24 cellular contexts compared by ENCODE assay signal in genomic region chr7:42407311-42407710, GRCh38.
"Had no signal": no experiment of that assay in that cellular context is flagged by ENCODE, and none has a peak within 500 bp of the region (broad histone marks: within the 10 kb centered on the region; RNA-seq: fewer than 3 reads in every experiment).

No MANE protein-coding gene starts in this region.

- H3K36me3 ChIP-seq: esophagus muscularis mucosa, gastrocnemius medialis, left lung, ovary, spleen, tibial artery, upper lobe of left lung had no signal

- H3K4me1 Mint-ChIP-seq: naive thymus-derived CD8-positive, alpha-beta T cell; stimulated activated memory B cell treated with anti-CD40 and anti-IgM and Interleukin-4, amounts not matched to agents 10 μg/mL and 1 μg/mL and 100 μg/mL, for 72 hours had no signal

- H3K27me3 Mint-ChIP-seq: stimulated activated memory B cell treated with anti-CD40 and anti-IgM and Interleukin-4, amounts not matched to agents 10 μg/mL and 1 μg/mL and 100 μg/mL, for 72 hours had no signal

- ATAC-seq: gastrocnemius medialis; left cardiac atrium; left lung; naive thymus-derived CD8-positive, alpha-beta T cell; stimulated activated memory B cell treated with anti-CD40 and anti-IgM and Interleukin-4, amounts not matched to agents 10 μg/mL and 1 μg/mL and 100 μg/mL, for 72 hours; stimulated activated naive CD8-positive, alpha-beta T cell treated with anti-CD3 and anti-CD28 coated beads, Interleukin-15, Interleukin-2, amounts not matched to agents 100 U/mL and 50 U/mL, for 24 hours had no signal

- H3K27me3 ChIP-seq: esophagus muscularis mucosa, gastrocnemius medialis, left lung, ovary, spleen, testis, tibial artery, upper lobe of left lung had no signal

- H3K27ac ChIP-seq: coronary artery, esophagus muscularis mucosa, gastrocnemius medialis, left lung, ovary, skin epidermis, spleen, testis, tibial artery, upper lobe of left lung had no signal

- FAIRE-seq: endothelial cell of umbilical vein, urothelium cell line had no signal

- H3K9me3 Mint-ChIP-seq: stimulated activated memory B cell treated with anti-CD40 and anti-IgM and Interleukin-4, amounts not matched to agents 10 μg/mL and 1 μg/mL and 100 μg/mL, for 72 hours had no signal

- H3K9me3 ChIP-seq: esophagus muscularis mucosa, gastrocnemius medialis, left lung, ovary, spleen, testis, tibial artery, upper lobe of left lung had no signal

- H3K27ac Mint-ChIP-seq: naive thymus-derived CD8-positive, alpha-beta T cell; stimulated activated memory B cell treated with anti-CD40 and anti-IgM and Interleukin-4, amounts not matched to agents 10 μg/mL and 1 μg/mL and 100 μg/mL, for 72 hours had no signal

- H3K4me3 ChIP-seq: coronary artery, esophagus muscularis mucosa, gastrocnemius medialis, left lung, ovary, skin epidermis, spleen, tibial artery, upper lobe of left lung had no signal

- H3K36me3 Mint-ChIP-seq: naive thymus-derived CD8-positive, alpha-beta T cell; stimulated activated memory B cell treated with anti-CD40 and anti-IgM and Interleukin-4, amounts not matched to agents 10 μg/mL and 1 μg/mL and 100 μg/mL, for 72 hours had no signal

- H3K4me3 Mint-ChIP-seq: naive thymus-derived CD8-positive, alpha-beta T cell; nephron progenitor cell; stimulated activated memory B cell treated with anti-CD40 and anti-IgM and Interleukin-4, amounts not matched to agents 10 μg/mL and 1 μg/mL and 100 μg/mL, for 72 hours had no signal

- DNase-seq: dermis blood vessel endothelial cell; effector memory CD4-positive, alpha-beta T cell; gastrocnemius medialis; head of caudate nucleus; left cardiac atrium; left lung; naive thymus-derived CD8-positive, alpha-beta T cell; occipital lobe; ovary; retina; spleen; stimulated activated CD4-positive, alpha-beta T cell treated with anti-CD3 and anti-CD28 coated beads, Interleukin-4, amount 100 ng/mL, for 4 hours; stimulated activated naive CD8-positive, alpha-beta T cell treated with anti-CD3 and anti-CD28 coated beads, Interleukin-15, Interleukin-2, amounts not matched to agents 100 U/mL and 50 U/mL, for 24 hours; substantia nigra; testis; tibial artery; upper lobe of left lung had no signal

- H3K4me1 ChIP-seq: esophagus muscularis mucosa, gastrocnemius medialis, left lung, spleen, testis, tibial artery, upper lobe of left lung had no signal
